8 cellular contexts compared by ENCODE assay signal in genomic region chr10:24866615-24867583, GRCh38.
DNase-seq lines count a peak whose midpoint lies in the region; ATAC-seq, FAIRE-seq and TF ChIP-seq lines count a peak whose summit lies in the region.

No MANE protein-coding gene starts in this region.

- DNase-seq in Right ventricle myocardium inferior (ENCODE audit: missing footprints) (no peak), cardiac septum (ENCODE audit: low spot score) (no peak), K562 (ENCODE audit: extremely low read depth in 1 of 4, low spot score in 3 of 4) (peak; percentile 36 to 77 (median 50)), HTR-8/SVneo (ENCODE audit: insufficient read length, low spot score) (no peak), NCI-H1092 treated with DMSO at 0.1 percent for 48 hours (lab: John Stamatoyannopoulos, UW) (no peak)

- no peaks in the 10 kb centered on the region for H3K79me2 ChIP-seq in K562 (ENCODE audit: control insufficient read depth, insufficient read depth, low read length)

- H3K4me2 ChIP-seq in K562 (ENCODE audit: insufficient read depth, low read length) = peak overlapping the region; percentile 62

- peaks cover 2 to 21% of the 10 kb centered on the region in 2 experiments; a peak in 4 of 5 replicates for H3K4me1 ChIP-seq in K562 (replicated peaks in 1 of 2; ENCODE audit: control insufficient read depth in 2 of 2, insufficient read depth in 2 of 2, low read length in 2 of 2)
- H3K4me1 ChIP-seq in urinary bladder (ENCODE audit: insufficient read depth) = no peaks in the 10 kb centered on the region

- H3K36me3 ChIP-seq in K562 (ENCODE audit: control insufficient read depth, insufficient read depth, low read length) (no peaks in the 10 kb centered on the region), urinary bladder (ENCODE audit: insufficient read depth) (no peaks in the 10 kb centered on the region)

- no peak for TF ChIP-seq CTCF in K562 (IDR thresholded peaks at IDR 0.05 in 2 of 3, conservative IDR thresholded peaks at IDR 0.05 in 1 of 3; ENCODE audit: insufficient read depth in 2 of 3, low read depth in 1 of 3, low read length in 3 of 3)

- in situ Hi-C loops in K562 (cut with MboI) = no loop called here

- no peak overlapping the region for H3K4me3 ChIP-seq in K562
- no peak overlapping the region for H3K4me3 ChIP-seq in urinary bladder (ENCODE audit: low read depth, low read length)

- no peaks in the 10 kb centered on the region for H4K20me1 ChIP-seq in K562 (replicated peaks; ENCODE audit: control insufficient read depth, insufficient read depth, low read length)

- H3K9me3 ChIP-seq in K562 (replicated peaks; ENCODE audit: control insufficient read depth, insufficient read depth, low read depth, low read length) = no peaks in the 10 kb centered on the region

- TF ChIP-seq POLR2A in K562 (conservative IDR thresholded peaks at IDR 0.05) = peak; percentile 45; the same call in 1 of the 2 replicates

- no peak for TF ChIP-seq EP300 in K562 (IDR thresholded peaks at IDR 0.05; ENCODE audit: low read length)

- H2AFZ ChIP-seq in K562 (ENCODE audit: low read depth, low read length) = peak overlapping the region; percentile 85

- WGBS in K562 (ENCODE audit: insufficient coverage, low coverage, missing lambda C conversion rate) = 13% methylated on average over 7 of the region's 7 CpGs
- WGBS in urinary bladder = 50% methylated on average over 7 of the region's 7 CpGs

- peak; percentile 88 for FAIRE-seq in K562 (lab: Jason Lieb, UNC)
- no peak for FAIRE-seq in HTR-8/SVneo (lab: Jason Lieb, UNC)

- ATAC-seq in Right ventricle myocardium inferior (peak; percentile 89), K562 (peak; percentile 94), HG03457 (IDR thresholded peaks at IDR 0.05; ENCODE audit: unreplicated experiment) (no peak)

- CTCF ChIA-PET in K562 (lab: Yijun Ruan, JAX; ENCODE audit: low intra/inter-chr PET ratio) = no interaction called here

- H3K27ac ChIP-seq in K562 (ENCODE audit: extremely low read depth, low read depth, low read length) (peak overlapping the region; percentile 62; the same call in 2 of the 3 replicates), layer of hippocampus (ENCODE audit: low read depth, low read length) (peak overlapping the region; percentile 43), urinary bladder (ENCODE audit: low read depth) (peak overlapping the region; percentile 0)

- POLR2A ChIA-PET in K562 (lab: Yijun Ruan, JAX) = interaction anchor here (0.6 to 1.3 kb wide), 5 partner anchors 9 to 236 kb away, joined by 3 read pairs; no protein-coding TSS in a partner anchor

- intact Hi-C loops in Right ventricle myocardium inferior (cut with DNase I) = no loop called here
- intact Hi-C loops in cardiac septum (cut with DNase I) = no loop called here
- intact Hi-C loops in K562 (cut with micrococcal nuclease) = no loop called here

- H3K9me1 ChIP-seq in K562 (ENCODE audit: control insufficient read depth, insufficient read depth, low read length) = no peaks in the 10 kb centered on the region

- H3K27me3 ChIP-seq in K562 (ENCODE audit: control insufficient read depth in 2 of 2, insufficient read depth in 2 of 2, low read length in 2 of 2) = no peaks in the 10 kb centered on the region
- H3K27me3 ChIP-seq in layer of hippocampus (ENCODE audit: control insufficient read depth, insufficient read depth, low read length) = no peaks in the 10 kb centered on the region

- H3K9ac ChIP-seq in K562 (ENCODE audit: insufficient read depth in 1 of 2, low read depth in 2 of 2, low read length in 2 of 2) = peak overlapping the region; percentile 11 to 43; a peak in 3 of 4 replicates

- TF ChIP-seq RAD21 in K562 (CRISPR knock-in tag; conservative IDR thresholded peaks at IDR 0.05 in 1 of 2, IDR thresholded peaks at IDR 0.05 in 1 of 2) = no peak

- BruUV-seq in K562 (replicated peaks; lab: Mats Ljungman, UMichigan) = no TSS peak

TF ChIP-seq in K562, 482 proteins besides CTCF, POLR2A, EP300 and RAD21 (continues in another document):
- TF ChIP-seq NCOA4 (IDR thresholded peaks at IDR 0.05; ENCODE audit: partially characterized antibody) (peak; percentile 57), TRIM24 (IDR thresholded peaks at IDR 0.05) (0 out of 4 replicates have a peak, but pooled peaks of 1 of the 2 experiments have one; percentile 23), EGR1 (conservative IDR thresholded peaks at IDR 0.05) (peak; percentile 39; the same call in 1 of the 2 replicates), FOSL1 (tag; conservative IDR thresholded peaks at IDR 0.05) (peak; percentile 40; the same call in 1 of the 2 replicates), ARHGAP35 (IDR thresholded peaks at IDR 0.05; ENCODE audit: partially characterized antibody) (peak; percentile 37), SMARCA4 (IDR thresholded peaks at IDR 0.05) (peak; percentile 76), ZNF592 (IDR thresholded peaks at IDR 0.05) (peak; percentile 35), HNRNPH1 (optimal IDR thresholded peaks at IDR 0.05; ENCODE audit: low read depth, low read length) (no peak), EP400 (IDR thresholded peaks at IDR 0.05) (0 out of 2 replicates have a peak, but pooled peaks have one; percentile 24), LARP7 (IDR thresholded peaks at IDR 0.05) (peak; percentile 95), ASH1L (IDR thresholded peaks at IDR 0.05; ENCODE audit: borderline replicate concordance, low read depth, partially characterized antibody) (peak; percentile 32), TAF9B (IDR thresholded peaks at IDR 0.05; ENCODE audit: partially characterized antibody) (peak; percentile 44), SP1 (CRISPR knock-in tag; IDR thresholded peaks at IDR 0.05) (no peak), LEF1 (IDR thresholded peaks at IDR 0.05) (0 out of 2 replicates have a peak, but pooled peaks have one; percentile 11)
- TF ChIP-seq, protein P1, sequence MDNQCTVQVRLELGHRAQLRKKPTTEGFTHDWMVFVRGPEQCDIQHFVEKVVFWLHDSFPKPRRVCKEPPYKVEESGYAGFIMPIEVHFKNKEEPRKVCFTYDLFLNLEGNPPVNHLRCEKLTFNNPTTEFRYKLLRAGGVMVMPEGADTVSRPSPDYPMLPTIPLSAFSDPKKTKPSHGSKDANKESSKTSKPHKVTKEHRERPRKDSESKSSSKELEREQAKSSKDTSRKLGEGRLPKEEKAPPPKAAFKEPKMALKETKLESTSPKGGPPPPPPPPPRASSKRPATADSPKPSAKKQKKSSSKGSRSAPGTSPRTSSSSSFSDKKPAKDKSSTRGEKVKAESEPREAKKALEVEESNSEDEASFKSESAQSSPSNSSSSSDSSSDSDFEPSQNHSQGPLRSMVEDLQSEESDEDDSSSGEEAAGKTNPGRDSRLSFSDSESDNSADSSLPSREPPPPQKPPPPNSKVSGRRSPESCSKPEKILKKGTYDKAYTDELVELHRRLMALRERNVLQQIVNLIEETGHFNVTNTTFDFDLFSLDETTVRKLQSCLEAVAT (IDR thresholded peaks at IDR 0.05) = peak; percentile 42 to 75
- TF ChIP-seq, protein P2, sequence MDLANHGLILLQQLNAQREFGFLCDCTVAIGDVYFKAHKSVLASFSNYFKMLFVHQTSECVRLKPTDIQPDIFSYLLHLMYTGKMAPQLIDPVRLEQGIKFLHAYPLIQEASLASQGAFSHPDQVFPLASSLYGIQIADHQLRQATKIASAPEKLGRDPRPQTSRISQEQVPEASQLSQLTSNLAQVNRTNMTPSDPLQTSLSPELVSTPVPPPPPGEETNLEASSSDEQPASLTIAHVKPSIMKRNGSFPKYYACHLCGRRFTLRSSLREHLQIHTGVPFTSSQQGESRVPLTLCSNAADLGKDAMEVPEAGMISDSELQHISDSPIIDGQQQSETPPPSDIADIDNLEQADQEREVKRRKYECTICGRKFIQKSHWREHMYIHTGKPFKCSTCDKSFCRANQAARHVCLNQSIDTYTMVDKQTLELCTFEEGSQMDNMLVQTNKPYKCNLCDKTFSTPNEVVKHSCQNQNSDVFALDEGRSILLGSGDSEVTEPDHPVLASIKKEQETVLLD (IDR thresholded peaks at IDR 0.05) = peak; percentile 53; the same call in 1 of the 2 replicates
- TF ChIP-seq, protein P3, sequence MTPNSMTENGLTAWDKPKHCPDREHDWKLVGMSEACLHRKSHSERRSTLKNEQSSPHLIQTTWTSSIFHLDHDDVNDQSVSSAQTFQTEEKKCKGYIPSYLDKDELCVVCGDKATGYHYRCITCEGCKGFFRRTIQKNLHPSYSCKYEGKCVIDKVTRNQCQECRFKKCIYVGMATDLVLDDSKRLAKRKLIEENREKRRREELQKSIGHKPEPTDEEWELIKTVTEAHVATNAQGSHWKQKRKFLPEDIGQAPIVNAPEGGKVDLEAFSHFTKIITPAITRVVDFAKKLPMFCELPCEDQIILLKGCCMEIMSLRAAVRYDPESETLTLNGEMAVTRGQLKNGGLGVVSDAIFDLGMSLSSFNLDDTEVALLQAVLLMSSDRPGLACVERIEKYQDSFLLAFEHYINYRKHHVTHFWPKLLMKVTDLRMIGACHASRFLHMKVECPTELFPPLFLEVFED (CRISPR knock-in tag; conservative IDR thresholded peaks at IDR 0.05) = 0 out of 2 replicates have a peak, but pooled peaks have one; percentile 26

Comparison
In these comparisons a context has a peak if more than half of its experiments do, and no peak if none do; other contexts are left out.
1. DNase-seq: peak in K562 (4 of 4); none in Right ventricle myocardium inferior (single experiment), cardiac septum (single experiment), HTR-8/SVneo (single experiment) and NCI-H1092 treated with DMSO at 0.1 percent for 48 hours (single experiment).
2. H3K27ac ChIP-seq: peak in every context shown above with its lines; median percentile 62 in K562; 43 in layer of hippocampus; 0 in urinary bladder.